Comparison of ENCODE assay signal across 17 cellular contexts in the genomic region with DNA sequence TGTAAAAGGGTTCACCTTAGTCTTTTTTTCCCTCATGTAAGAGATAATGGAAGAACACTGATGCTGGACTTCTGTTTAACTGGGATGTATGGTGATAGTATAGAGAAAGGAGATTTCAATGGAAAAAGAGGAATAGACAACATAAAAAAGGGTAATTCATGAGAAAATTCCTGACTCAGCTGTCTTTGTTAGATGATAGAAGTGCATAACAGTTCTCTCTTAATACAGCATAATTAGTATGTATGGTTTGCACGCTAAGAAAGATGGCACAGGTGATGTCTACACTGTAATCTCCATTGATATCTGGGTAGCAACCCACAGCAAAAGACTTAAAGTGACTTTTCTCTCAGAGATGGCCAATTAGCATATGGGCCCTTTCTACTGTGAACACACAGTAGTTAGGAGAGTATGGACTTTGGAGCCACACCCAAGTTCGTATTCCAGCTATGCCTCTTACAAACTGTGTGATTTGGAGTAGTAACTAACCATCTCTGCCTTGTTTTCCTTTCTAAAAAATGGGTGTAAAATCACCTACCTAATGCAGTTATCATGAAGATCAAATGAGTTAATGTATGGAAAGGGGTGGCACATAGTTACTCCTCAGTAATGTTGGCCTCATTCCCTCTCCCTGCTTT.
"Had no signal": no experiment of that assay in that cellular context is flagged by ENCODE, and none has a peak within 500 bp of the region (broad histone marks: within the 10 kb centered on the region; RNA-seq: fewer than 3 reads in every experiment).

No MANE protein-coding gene starts in this region.

- DNase-seq: cerebellar nuclear complex; dermis blood vessel endothelial cell; esophagus squamous epithelium; kidney; lower lobe of right lung; mesendoderm; naive thymus-derived CD4-positive, alpha-beta T cell; psoas muscle; retina; stimulated activated CD4-positive, alpha-beta T cell treated with anti-CD3 and anti-CD28 coated beads, Interleukin-2, amount 100 ng/mL, for 24 hours; stimulated activated naive CD4-positive, alpha-beta T cell; stomach; upper lobe of left lung; uterus had no signal

- H3K27me3 ChIP-seq: esophagus squamous epithelium, gastroesophageal sphincter, neutrophil, stomach, upper lobe of left lung, uterus had no signal

- H3K4me3 ChIP-seq: esophagus squamous epithelium, gastroesophageal sphincter, lower lobe of right lung, psoas muscle, stomach, upper lobe of left lung, uterus had no signal

- H3K27ac ChIP-seq: esophagus squamous epithelium, gastroesophageal sphincter, lower lobe of right lung, neutrophil, psoas muscle, stomach, upper lobe of left lung, uterus had no signal

- H3K4me1 ChIP-seq: esophagus squamous epithelium, gastroesophageal sphincter, lower lobe of right lung, psoas muscle, stomach, upper lobe of left lung, uterus had no signal

- H3K9me3 ChIP-seq: esophagus squamous epithelium, gastroesophageal sphincter, lower lobe of right lung, neutrophil, psoas muscle, stomach, upper lobe of left lung, uterus had no signal

- H3K36me3 ChIP-seq: uterus had no signal

- ATAC-seq: gastroesophageal sphincter; naive thymus-derived CD4-positive, alpha-beta T cell; psoas muscle; sciatic nerve had no signal
